ENCODE assay signal across 20 cellular contexts in the genomic region with DNA sequence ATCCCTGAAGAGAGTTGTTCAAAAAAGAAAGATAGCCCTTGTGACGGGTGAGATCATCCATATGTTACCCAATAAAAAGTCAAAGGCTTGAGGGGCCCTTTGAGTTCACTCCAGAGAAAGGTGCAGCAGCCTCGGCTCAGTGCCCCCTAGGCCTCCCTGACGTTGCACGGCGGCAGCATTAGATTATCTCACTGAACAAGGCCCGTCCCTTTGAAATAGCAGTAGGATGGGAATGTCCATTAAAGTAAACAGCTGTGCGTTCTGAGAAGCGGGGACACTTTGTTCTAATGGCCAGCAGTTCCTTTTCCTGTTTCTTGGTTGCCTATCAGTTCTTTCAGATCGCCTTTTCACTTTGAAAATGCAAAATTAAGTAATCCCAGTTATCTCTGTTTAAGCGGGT.
"Had no signal": no experiment of that assay in that cellular context is flagged by ENCODE, and none has a peak within 500 bp of the region (broad histone marks: within the 10 kb centered on the region; RNA-seq: fewer than 3 reads in every experiment).

No MANE protein-coding gene starts in this region.

- H3K9me3 ChIP-seq: esophagus squamous epithelium, prostate gland, right lobe of liver, suprapubic skin, thyroid gland had no signal

- H3K4me1 ChIP-seq: esophagus squamous epithelium, foreskin keratinocyte, parathyroid adenoma, prostate gland, right lobe of liver, suprapubic skin, thyroid gland had no signal

- ATAC-seq: foreskin keratinocyte; left cardiac atrium; left ventricle myocardium superior; naive thymus-derived CD4-positive, alpha-beta T cell; stimulated activated effector memory CD8-positive, alpha-beta T cell treated with anti-CD3 and anti-CD28 coated beads, Interleukin-12 subunit alpha, Interleukin-12 subunit beta, amount 100 ng/mL, for 72 hours; stimulated activated naive CD8-positive, alpha-beta T cell treated with anti-CD3 and anti-CD28 coated beads, Interleukin-15, Interleukin-2, amounts not matched to agents 100 U/mL and 50 U/mL, for 24 hours had no signal

- H3K27ac Mint-ChIP-seq: memory B cell; naive thymus-derived CD4-positive, alpha-beta T cell; stimulated activated effector memory CD8-positive, alpha-beta T cell treated with anti-CD3 and anti-CD28 coated beads, Interleukin-12 subunit alpha, Interleukin-12 subunit beta, amount 100 ng/mL, for 72 hours had no signal

- H3K9me3 Mint-ChIP-seq: brain; memory B cell; stimulated activated effector memory CD8-positive, alpha-beta T cell treated with anti-CD3 and anti-CD28 coated beads, Interleukin-12 subunit alpha, Interleukin-12 subunit beta, amount 100 ng/mL, for 72 hours had no signal

- H3K27ac ChIP-seq: coronary artery, dorsolateral prefrontal cortex, esophagus squamous epithelium, foreskin keratinocyte, parathyroid adenoma, prostate gland, right lobe of liver, suprapubic skin, thyroid gland had no signal

- H3K36me3 ChIP-seq: esophagus squamous epithelium, prostate gland, right lobe of liver, suprapubic skin, thyroid gland had no signal

- H3K27me3 ChIP-seq: esophagus squamous epithelium, foreskin keratinocyte, right lobe of liver, suprapubic skin, thyroid gland had no signal

- H2AFZ ChIP-seq: parathyroid adenoma had no signal

- H3K79me2 ChIP-seq: parathyroid adenoma had no signal

- H3K4me3 ChIP-seq: coronary artery, dorsolateral prefrontal cortex, esophagus squamous epithelium, prostate gland, right lobe of liver, suprapubic skin, thyroid gland had no signal

- H3K4me1 Mint-ChIP-seq: naive thymus-derived CD4-positive, alpha-beta T cell; stimulated activated effector memory CD8-positive, alpha-beta T cell treated with anti-CD3 and anti-CD28 coated beads, Interleukin-12 subunit alpha, Interleukin-12 subunit beta, amount 100 ng/mL, for 72 hours had no signal

- H3K36me3 Mint-ChIP-seq: brain; naive thymus-derived CD4-positive, alpha-beta T cell; stimulated activated effector memory CD8-positive, alpha-beta T cell treated with anti-CD3 and anti-CD28 coated beads, Interleukin-12 subunit alpha, Interleukin-12 subunit beta, amount 100 ng/mL, for 72 hours had no signal

- H3K4me3 Mint-ChIP-seq: memory B cell; naive thymus-derived CD4-positive, alpha-beta T cell; stimulated activated effector memory CD8-positive, alpha-beta T cell treated with anti-CD3 and anti-CD28 coated beads, Interleukin-12 subunit alpha, Interleukin-12 subunit beta, amount 100 ng/mL, for 72 hours had no signal

- DNase-seq: dorsolateral prefrontal cortex; effector CD8-positive, alpha-beta T cell; esophagus squamous epithelium; foreskin keratinocyte; kidney; left cardiac atrium; left ventricle myocardium superior; naive thymus-derived CD4-positive, alpha-beta T cell; right lobe of liver; stimulated activated CD4-positive, alpha-beta T cell treated with anti-CD3 and anti-CD28 coated beads, Interleukin-4, amount 100 ng/mL, for 1 hour; stimulated activated CD8-positive, alpha-beta memory T cell treated with anti-CD3 and anti-CD28 coated beads, Interleukin-4, amount 100 ng/mL, for 48 hours; stimulated activated naive CD8-positive, alpha-beta T cell treated with anti-CD3 and anti-CD28 coated beads, Interleukin-15, Interleukin-2, amounts not matched to agents 100 U/mL and 50 U/mL, for 24 hours; thyroid gland had no signal

- H3K9ac ChIP-seq: parathyroid adenoma had no signal
